ENCODE assay signal across 19 cellular contexts in the genomic region with DNA sequence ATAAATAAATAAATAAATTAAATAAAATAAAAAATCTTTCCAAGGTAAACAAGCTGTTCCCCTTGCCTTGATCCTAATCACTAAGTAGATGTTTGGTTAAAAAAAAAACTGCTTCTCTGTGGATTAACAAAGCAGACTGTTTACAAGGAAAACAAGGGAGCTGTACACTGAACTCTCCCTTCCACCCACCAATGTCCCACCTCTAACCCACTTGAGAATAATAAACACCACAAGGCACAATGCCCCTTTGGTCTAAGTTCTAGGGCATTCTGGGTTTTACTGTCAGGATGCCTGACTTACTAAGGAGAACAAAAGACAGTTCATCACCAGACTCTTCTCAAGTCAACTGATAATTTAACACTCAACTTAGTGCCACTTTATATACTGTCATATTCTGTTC.
DNase-seq lines count a peak whose midpoint lies in the region; ATAC-seq and TF ChIP-seq lines count a peak whose summit lies in the region.
"Had no signal": no experiment of that assay in that cellular context is flagged by ENCODE, and none has a peak within 500 bp of the region (broad histone marks: within the 10 kb centered on the region; RNA-seq: fewer than 3 reads in every experiment).

No MANE protein-coding gene starts in this region.

- H3K4me3 ChIP-seq in cardiac muscle cell = no peak overlapping the region
- no peak overlapping the region for H3K4me3 ChIP-seq in left ventricle myocardium inferior
- H3K4me3 ChIP-seq in MM.1S (ENCODE audit: low read length) = no peak overlapping the region
- H3K4me3 ChIP-seq: GM23248, SJCRH30 had no signal

- H3K4me2 ChIP-seq in MM.1S (ENCODE audit: low read depth, low read length) = no peak overlapping the region

- H3K79me2 ChIP-seq in MM.1S (ENCODE audit: low read length) = no peaks in the 10 kb centered on the region

- no peak for ATAC-seq in WTC11
- ATAC-seq: CD8-positive, alpha-beta T cell had no signal

- H2AFZ ChIP-seq in MM.1S (ENCODE audit: low read length) = no peak overlapping the region
- H2AFZ ChIP-seq: GM23248 had no signal

- H3K27me3 Mint-ChIP-seq in WTC11 (ENCODE audit: low read depth) = no peaks in the 10 kb centered on the region

- H3K4me1 ChIP-seq in cardiac muscle cell (ENCODE audit: low read depth) (no peaks in the 10 kb centered on the region), left ventricle myocardium inferior (peaks cover 27% of the 10 kb centered on the region), MM.1S (ENCODE audit: low read length) (peaks cover 20% of the 10 kb centered on the region)
- H3K4me1 ChIP-seq: SJCRH30 had no signal

- no peak for DNase-seq in cardiac muscle cell (ENCODE audit: low read depth in 1 of 2, low spot score in 1 of 2)
- DNase-seq in left ventricle myocardium inferior = no peak
- no peak for DNase-seq in WTC11 (ENCODE audit: low spot score)
- DNase-seq in medulla oblongata (ENCODE audit: extremely low spot score) = peak; percentile 21
- DNase-seq in NCI-H1694 treated with DMSO at 0.1 percent for 48 hours (lab: John Stamatoyannopoulos, UW) = no peak
- no peak for DNase-seq in central memory CD4-positive, alpha-beta T cell
- DNase-seq in MM.1S = no peak
- no peak for DNase-seq in anterior cingulate cortex (lab: John Stamatoyannopoulos, UW)
- DNase-seq: AML-193; C1 segment of cervical spinal cord; Calu3; CD8-positive, alpha-beta T cell; DMS153; GM23248; HCEC 1CT; NCI-H1092 treated with DMSO at 0.1 percent for 48 hours; NCI-H2081; NCI-H748 treated with DMSO at 0.1 percent for 48 hours; SJCRH30 had no signal

- no peak overlapping the region for H3K9ac ChIP-seq in MM.1S (ENCODE audit: low read length)
- H3K9ac ChIP-seq: GM23248 had no signal

- H4K20me1 ChIP-seq in MM.1S (ENCODE audit: insufficient read depth, low read length) = no peaks in the 10 kb centered on the region

- no peak overlapping the region for H3K4me3 Mint-ChIP-seq in WTC11
- H3K4me3 Mint-ChIP-seq: CD8-positive, alpha-beta T cell had no signal

- intact Hi-C loops in left ventricle myocardium inferior (cut with micrococcal nuclease) = no loop called here

- H3K9me3 Mint-ChIP-seq in WTC11 = no peaks in the 10 kb centered on the region
- H3K9me3 Mint-ChIP-seq: CD8-positive, alpha-beta T cell had no signal

- peak overlapping the region; percentile 8; the same call in 1 of the 2 replicates for H3K27ac Mint-ChIP-seq in WTC11
- H3K27ac Mint-ChIP-seq: CD8-positive, alpha-beta T cell had no signal

- peaks cover 11% of the 10 kb centered on the region; the same call in 1 of the 2 replicates for H3F3A ChIP-seq in MM.1S (ENCODE audit: insufficient read depth, low read length)

- peak overlapping the region; percentile 31 for H3K27ac ChIP-seq in cardiac muscle cell
- no peak overlapping the region for H3K27ac ChIP-seq in left ventricle myocardium inferior (replicated peaks)
- H3K27ac ChIP-seq in MM.1S (ENCODE audit: low read length) = no peak overlapping the region
- H3K27ac ChIP-seq: GM23248, SJCRH30 had no signal

- H3K9me3 ChIP-seq in cardiac muscle cell (ENCODE audit: low read depth) = no peaks in the 10 kb centered on the region
- no peaks in the 10 kb centered on the region for H3K9me3 ChIP-seq in left ventricle myocardium inferior (replicated peaks)
- no peaks in the 10 kb centered on the region for H3K9me3 ChIP-seq in MM.1S (replicated peaks; ENCODE audit: insufficient read depth, low read length)
- H3K9me3 ChIP-seq: SJCRH30 had no signal

- H3K36me3 ChIP-seq in cardiac muscle cell (peaks cover 39% of the 10 kb centered on the region), left ventricle myocardium inferior (peaks cover 67% of the 10 kb centered on the region), MM.1S (replicated peaks; ENCODE audit: insufficient read depth, low read length) (no peaks in the 10 kb centered on the region)

- TF ChIP-seq CTCF in cardiac muscle cell (IDR thresholded peaks at IDR 0.05; ENCODE audit: low read depth, low read length) (no peak), left ventricle myocardium inferior (IDR thresholded peaks at IDR 0.05; ENCODE audit: borderline replicate concordance) (no peak), WTC11 (IDR thresholded peaks at IDR 0.05) (no peak), MM.1S (IDR thresholded peaks at IDR 0.05; ENCODE audit: low read length) (no peak)

- peaks cover 56% of the 10 kb centered on the region for H3K36me3 Mint-ChIP-seq in WTC11

- H3K9me2 ChIP-seq in MM.1S (replicated peaks; ENCODE audit: insufficient read depth, low read length) = no peaks in the 10 kb centered on the region

- CTCF ChIA-PET in WTC11 (lab: Charles Lee) = no interaction called here

- H3K4me1 Mint-ChIP-seq in WTC11 = no peaks in the 10 kb centered on the region

- POLR2A ChIA-PET in WTC11 (lab: Charles Lee) = no interaction called here

- H3K27me3 ChIP-seq in cardiac muscle cell = no peaks in the 10 kb centered on the region
- H3K27me3 ChIP-seq in left ventricle myocardium inferior (ENCODE audit: low read depth) = no peaks in the 10 kb centered on the region
- no peaks in the 10 kb centered on the region for H3K27me3 ChIP-seq in MM.1S (replicated peaks; ENCODE audit: insufficient read depth, low read length)
- H3K27me3 ChIP-seq: SJCRH30 had no signal

TF ChIP-seq in WTC11, 78 proteins besides CTCF, POLR2A, EP300 and RAD21:
- no peak for TF ChIP-seq HMGA2 (CRISPR knock-in tag; IDR thresholded peaks at IDR 0.05)
- TF ChIP-seq, protein P1, sequence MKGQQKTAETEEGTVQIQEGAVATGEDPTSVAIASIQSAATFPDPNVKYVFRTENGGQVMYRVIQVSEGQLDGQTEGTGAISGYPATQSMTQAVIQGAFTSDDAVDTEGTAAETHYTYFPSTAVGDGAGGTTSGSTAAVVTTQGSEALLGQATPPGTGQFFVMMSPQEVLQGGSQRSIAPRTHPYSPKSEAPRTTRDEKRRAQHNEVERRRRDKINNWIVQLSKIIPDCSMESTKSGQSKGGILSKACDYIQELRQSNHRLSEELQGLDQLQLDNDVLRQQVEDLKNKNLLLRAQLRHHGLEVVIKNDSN (CRISPR knock-in tag; IDR thresholded peaks at IDR 0.05) = no peak
- TF ChIP-seq SMAD4 (CRISPR knock-in tag; IDR thresholded peaks at IDR 0.05) = no peak
- TF ChIP-seq, protein P2, sequence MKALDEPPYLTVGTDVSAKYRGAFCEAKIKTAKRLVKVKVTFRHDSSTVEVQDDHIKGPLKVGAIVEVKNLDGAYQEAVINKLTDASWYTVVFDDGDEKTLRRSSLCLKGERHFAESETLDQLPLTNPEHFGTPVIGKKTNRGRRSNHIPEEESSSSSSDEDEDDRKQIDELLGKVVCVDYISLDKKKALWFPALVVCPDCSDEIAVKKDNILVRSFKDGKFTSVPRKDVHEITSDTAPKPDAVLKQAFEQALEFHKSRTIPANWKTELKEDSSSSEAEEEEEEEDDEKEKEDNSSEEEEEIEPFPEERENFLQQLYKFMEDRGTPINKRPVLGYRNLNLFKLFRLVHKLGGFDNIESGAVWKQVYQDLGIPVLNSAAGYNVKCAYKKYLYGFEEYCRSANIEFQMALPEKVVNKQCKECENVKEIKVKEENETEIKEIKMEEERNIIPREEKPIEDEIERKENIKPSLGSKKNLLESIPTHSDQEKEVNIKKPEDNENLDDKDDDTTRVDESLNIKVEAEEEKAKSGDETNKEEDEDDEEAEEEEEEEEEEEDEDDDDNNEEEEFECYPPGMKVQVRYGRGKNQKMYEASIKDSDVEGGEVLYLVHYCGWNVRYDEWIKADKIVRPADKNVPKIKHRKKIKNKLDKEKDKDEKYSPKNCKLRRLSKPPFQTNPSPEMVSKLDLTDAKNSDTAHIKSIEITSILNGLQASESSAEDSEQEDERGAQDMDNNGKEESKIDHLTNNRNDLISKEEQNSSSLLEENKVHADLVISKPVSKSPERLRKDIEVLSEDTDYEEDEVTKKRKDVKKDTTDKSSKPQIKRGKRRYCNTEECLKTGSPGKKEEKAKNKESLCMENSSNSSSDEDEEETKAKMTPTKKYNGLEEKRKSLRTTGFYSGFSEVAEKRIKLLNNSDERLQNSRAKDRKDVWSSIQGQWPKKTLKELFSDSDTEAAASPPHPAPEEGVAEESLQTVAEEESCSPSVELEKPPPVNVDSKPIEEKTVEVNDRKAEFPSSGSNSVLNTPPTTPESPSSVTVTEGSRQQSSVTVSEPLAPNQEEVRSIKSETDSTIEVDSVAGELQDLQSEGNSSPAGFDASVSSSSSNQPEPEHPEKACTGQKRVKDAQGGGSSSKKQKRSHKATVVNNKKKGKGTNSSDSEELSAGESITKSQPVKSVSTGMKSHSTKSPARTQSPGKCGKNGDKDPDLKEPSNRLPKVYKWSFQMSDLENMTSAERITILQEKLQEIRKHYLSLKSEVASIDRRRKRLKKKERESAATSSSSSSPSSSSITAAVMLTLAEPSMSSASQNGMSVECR (CRISPR knock-in tag; IDR thresholded peaks at IDR 0.05; ENCODE audit: borderline replicate concordance) = no peak
